ENCODE assay signal across 1 cellular context in the genomic region with DNA sequence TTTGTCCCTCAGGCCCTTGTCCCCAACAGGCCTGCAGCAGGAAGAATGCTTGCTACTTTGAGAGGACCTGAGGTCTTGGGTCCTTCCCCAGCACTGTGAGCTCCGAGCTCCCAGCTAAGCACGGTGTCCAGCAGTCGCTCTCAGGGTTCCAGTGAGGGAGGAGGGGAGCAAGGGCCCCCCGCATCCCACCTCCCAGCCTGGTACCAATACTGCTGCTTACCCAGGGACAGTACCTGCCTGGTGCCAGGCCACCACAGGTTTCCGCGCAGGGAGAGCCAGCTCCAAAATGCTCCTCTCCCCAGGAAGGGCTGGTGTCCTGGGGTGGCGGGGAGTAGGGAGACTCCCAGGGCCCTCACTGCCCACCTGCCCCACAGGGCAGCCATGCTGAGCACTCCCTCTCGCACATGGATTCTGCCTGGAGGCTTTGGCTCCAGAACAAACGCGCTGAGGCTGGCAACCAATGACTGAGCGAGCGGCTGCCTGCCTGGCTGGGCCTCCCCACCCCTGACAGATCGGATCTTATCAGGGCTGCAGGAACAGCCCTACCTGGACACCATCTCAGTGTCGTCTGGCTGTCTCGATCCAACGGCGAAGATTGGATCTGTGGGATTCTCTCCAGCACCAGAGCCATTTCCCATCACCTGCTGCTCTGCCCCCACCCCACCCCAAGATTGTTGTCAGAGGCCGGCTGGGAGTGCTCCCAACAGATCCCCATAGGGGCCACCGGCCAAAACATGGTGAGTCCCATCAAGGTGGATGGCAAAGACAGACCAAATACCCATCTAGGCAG.
TF ChIP-seq lines count a peak whose summit lies in the region.

No MANE protein-coding gene starts in this region.

TF ChIP-seq in SK-N-SH, 30 proteins besides CTCF, POLR2A, EP300 and RAD21:
- TF ChIP-seq ELF1 (IDR thresholded peaks at IDR 0.05) (no peak), RCOR1 (IDR thresholded peaks at IDR 0.05; ENCODE audit: low read length) (peak; percentile 57), RFX5 (IDR thresholded peaks at IDR 0.05; ENCODE audit: low read length) (peak; percentile 46; the same call in 1 of the 2 replicates), YY1 (IDR thresholded peaks at IDR 0.05; ENCODE audit: low read depth) (no peak), MXI1 (IDR thresholded peaks at IDR 0.05; ENCODE audit: low read depth, low read length) (peak; percentile 66; the same call in 1 of the 2 replicates), FOXJ3 (CRISPR knock-in tag; IDR thresholded peaks at IDR 0.05) (peak; percentile 97), EZH2phosphoT487 (IDR thresholded peaks at IDR 0.05; ENCODE audit: borderline replicate concordance, low read depth) (no peak), GATA2 (CRISPR knock-in tag; IDR thresholded peaks at IDR 0.05) (peak; percentile 99)
